ENCODE assay signal across 9 cellular contexts in genomic region chr11:2883717-2884423, GRCh38. TPM values are rescaled to one million over a fixed set of nuclear protein-coding genes. Genes with fewer than 3 reads are reported as not detected.
DNase-seq lines count a peak whose midpoint lies in the region; ATAC-seq, FAIRE-seq and TF ChIP-seq lines count a peak whose summit lies in the region.
"Had no signal": no experiment of that assay in that cellular context is flagged by ENCODE, and none has a peak within 500 bp of the region (broad histone marks: within the 10 kb centered on the region; RNA-seq: fewer than 3 reads in every experiment).

No MANE protein-coding gene starts in this region.

- H3K9ac ChIP-seq in H1 (replicated peaks in 1 of 4; ENCODE audit: extremely low read depth in 1 of 4, low read depth in 3 of 4, low read length in 3 of 4) (peak overlapping the region in 1 of 4 experiments; percentile 35; a peak in 1 of 7 replicates), muscle layer of colon (ENCODE audit: low read length) (peak overlapping the region; percentile 30)

- H3K79me2 ChIP-seq in H1 (ENCODE audit: control insufficient read depth in 1 of 2, insufficient read depth in 2 of 2, low read length in 2 of 2) = no peaks in the 10 kb centered on the region

- no peak overlapping the region for H2AFZ ChIP-seq in H1 (ENCODE audit: low read length)

- H4K5ac ChIP-seq in H1 (ENCODE audit: insufficient read length, low read depth, low read length) = peak overlapping the region; percentile 18

- H4K8ac ChIP-seq in H1 (ENCODE audit: extremely low read depth, insufficient read depth, low read length) = peak overlapping the region; percentile 8; the same call in 1 of the 2 replicates

- TF ChIP-seq CTCF in A549 (IDR thresholded peaks at IDR 0.05) = no peak
- TF ChIP-seq CTCF in H1 (IDR thresholded peaks at IDR 0.05; ENCODE audit: control extremely low read depth in 1 of 3, insufficient read depth in 1 of 3, low read depth in 1 of 3, low read length in 3 of 3) = no peak

- H3K23ac ChIP-seq in H1 (ENCODE audit: insufficient read length) = no peak overlapping the region

- TF ChIP-seq POLR2A in A549 (IDR thresholded peaks at IDR 0.05; ENCODE audit: low read length) (no peak), H1 (IDR thresholded peaks at IDR 0.05; ENCODE audit: control extremely low read depth in 1 of 2, low read depth in 2 of 2, low read length in 2 of 2) (no peak)

- H3K4me2 ChIP-seq in A549 (peak overlapping the region; percentile 99), H1 (ENCODE audit: insufficient read depth in 1 of 2, low read depth in 2 of 2, low read length in 2 of 2) (peak overlapping the region; percentile 52 to 73)

- POLR2A ChIA-PET in A549 (lab: Yijun Ruan, JAX) (interaction anchor here (2.2 kb wide), 1 partner anchor 350 kb away, joined by 10 read pairs; no protein-coding TSS in a partner anchor), H1 (lab: Charles Lee; ENCODE audit: partially characterized antibody) (interaction anchor here (0.6 to 3.0 kb wide), 5 partner anchors 9 to 350 kb away, joined by 3 to 18 read pairs (median 6); no protein-coding TSS in a partner anchor)

- H2AK5ac ChIP-seq in H1 (ENCODE audit: low read depth, low read length) = no peak overlapping the region

- no peak for ATAC-seq in A549
- no peak for ATAC-seq in HG02759 (IDR thresholded peaks at IDR 0.05; ENCODE audit: unreplicated experiment)
- no peak for ATAC-seq in HG02970 (IDR thresholded peaks at IDR 0.05; ENCODE audit: low FRiP score, unreplicated experiment)
- no peak for ATAC-seq in GM18502 (IDR thresholded peaks at IDR 0.05; ENCODE audit: poor library complexity, unreplicated experiment)

- no peak for TF ChIP-seq EP300 in A549 (IDR thresholded peaks at IDR 0.05)
- TF ChIP-seq EP300 in H1 (IDR thresholded peaks at IDR 0.05; ENCODE audit: borderline replicate concordance in 1 of 2, low read depth in 2 of 2, low read length in 2 of 2) = no peak

- TF ChIP-seq RAD21 in A549 (conservative IDR thresholded peaks at IDR 0.05 in 1 of 2, IDR thresholded peaks at IDR 0.05 in 1 of 2) (no peak), H1 (IDR thresholded peaks at IDR 0.05 in 1 of 2, conservative IDR thresholded peaks at IDR 0.05 in 1 of 2; ENCODE audit: low read depth in 2 of 2, low read length in 2 of 2) (no peak; a peak in 1 of 4 replicates)

- H2BK15ac ChIP-seq in H1 (ENCODE audit: low read length) = no peak overlapping the region

- H3K56ac ChIP-seq in H1 (replicated peaks; ENCODE audit: insufficient read length, low read depth, low read length) = no peak overlapping the region

- H3K79me1 ChIP-seq in H1 (ENCODE audit: low read depth, low read length) = no peaks in the 10 kb centered on the region

- peak overlapping the region; percentile 90; the same call in 1 of the 2 replicates for H3K18ac ChIP-seq in H1 (ENCODE audit: extremely low read depth, low read length)

- H3K9me3 ChIP-seq in A549 = no peaks in the 10 kb centered on the region
- no peaks in the 10 kb centered on the region for H3K9me3 ChIP-seq in MG63
- H3K9me3 ChIP-seq in H1 (ENCODE audit: insufficient read depth in 2 of 2, low read depth in 1 of 2, low read length in 1 of 2) = no peaks in the 10 kb centered on the region; a peak in 1 of 4 replicates
- no peaks in the 10 kb centered on the region for H3K9me3 ChIP-seq in muscle layer of colon (ENCODE audit: low read length)

- H4K91ac ChIP-seq in H1 (replicated peaks; ENCODE audit: insufficient read length, low read length) = no peak overlapping the region

- H3K4ac ChIP-seq in H1 (replicated peaks; ENCODE audit: insufficient read length, low read depth, low read length) = no peak overlapping the region

- H3K4me1 ChIP-seq in A549 (peaks cover 5% of the 10 kb centered on the region; the same call in 1 of the 3 replicates), H1 (replicated peaks in 1 of 4; ENCODE audit: control insufficient read depth in 3 of 4, insufficient read depth in 4 of 4, low read length in 3 of 4) (peaks cover 0 to 25% (median 21%) of the 10 kb centered on the region in 4 experiments; a peak in 6 of 7 replicates), muscle layer of colon (ENCODE audit: insufficient read depth, low read length) (peaks cover 17% of the 10 kb centered on the region)

- H2BK20ac ChIP-seq in H1 (ENCODE audit: low read length) = no peak overlapping the region

- no peak overlapping the region for H2BK12ac ChIP-seq in H1 (ENCODE audit: low read depth, low read length)

- 43% methylated on average over 32 of the region's 90 CpGs for WGBS in A549 (ENCODE audit: missing lambda C conversion rate)
- WGBS in H1 (ENCODE audit: extremely low coverage in 1 of 2, insufficient coverage in 1 of 2, insufficient read length in 1 of 2, insufficient replicate concordance in 2 of 2, low coverage in 1 of 2, low lambda C conversion rate in 2 of 2, missing lambda C conversion rate in 1 of 2), 2 experiments = 6% methylated on average over 38 of the region's 90 CpGs; no CpG with 5 or more reads in 1 of the 2 experiments

- H2BK120ac ChIP-seq in H1 (replicated peaks; ENCODE audit: low read depth, low read length) = no peak overlapping the region

- no peak overlapping the region for H2BK5ac ChIP-seq in H1 (ENCODE audit: low read depth, low read length)

- H3K4me3 ChIP-seq in A549 = peak overlapping the region; percentile 71
- H3K4me3 ChIP-seq in MG63 = peak overlapping the region; percentile 34; the same call in 1 of the 2 replicates
- H3K4me3 ChIP-seq in H1 (ENCODE audit: extremely low read depth in 1 of 4, insufficient read depth in 2 of 4, low read depth in 3 of 4, low read length in 4 of 4) = peak overlapping the region; percentile 52 to 75 (median 56)
- peak overlapping the region; percentile 57 to 85 for H3K4me3 ChIP-seq in muscle layer of colon (ENCODE audit: low read depth in 1 of 2, low read length in 2 of 2)

- H3K23me2 ChIP-seq in H1 (ENCODE audit: low read depth, low read length) = peaks cover 12% of the 10 kb centered on the region; the same call in 1 of the 2 replicates

- peak overlapping the region; percentile 66 to 82 for H3K27ac ChIP-seq in A549
- no peak overlapping the region for H3K27ac ChIP-seq in H1 (ENCODE audit: low read depth, low read length)
- peak overlapping the region; percentile 94 for H3K27ac ChIP-seq in muscle layer of colon (ENCODE audit: low read depth, low read length)

- FAIRE-seq in A549 (lab: Jason Lieb, UNC) (no peak), H1 (lab: Jason Lieb, UNC) (no peak)

- H4K20me1 ChIP-seq in H1 (replicated peaks in 1 of 2; ENCODE audit: control insufficient read depth in 1 of 2, insufficient read depth in 2 of 2, low read length in 2 of 2) = peaks cover 6 to 13% of the 10 kb centered on the region in 2 experiments

- no peaks in the 10 kb centered on the region for H3K36me3 ChIP-seq in MG63
- H3K36me3 ChIP-seq in H1 (ENCODE audit: control insufficient read depth in 2 of 4, insufficient read depth in 4 of 4, low read length in 3 of 4) = peaks cover 0 to 4% (median 0%) of the 10 kb centered on the region in 4 experiments; a peak in 1 of 8 replicates
- peaks cover 9% of the 10 kb centered on the region for H3K36me3 ChIP-seq in muscle layer of colon (ENCODE audit: insufficient read depth, low read length)

- no peak overlapping the region for H3K14ac ChIP-seq in H1 (ENCODE audit: insufficient read length)

- no peaks in the 10 kb centered on the region for H3K27me3 ChIP-seq in MG63
- H3K27me3 ChIP-seq in H1 (replicated peaks in 1 of 4; ENCODE audit: control insufficient read depth in 3 of 4, extremely low read depth in 1 of 4, insufficient read depth in 3 of 4, low read length in 3 of 4) = peaks cover 2 to 82% (median 57%) of the 10 kb centered on the region in 4 experiments
- no peaks in the 10 kb centered on the region for H3K27me3 ChIP-seq in muscle layer of colon (ENCODE audit: control insufficient read depth in 1 of 2, insufficient read depth in 2 of 2, low read length in 2 of 2)

- CTCF ChIA-PET in A549 (lab: Yijun Ruan, JAX) (interaction anchor here (1.5 to 21.2 kb wide), 6 partner anchors 9 to 463 kb away, joined by 3 to 1059 read pairs (median 4); no protein-coding TSS in a partner anchor), H1 (lab: Charles Lee; ENCODE audit: partially characterized antibody) (interaction anchor here (0.9 to 13.5 kb wide), 3 partner anchors 7 to 349 kb away, joined by 3 to 521 read pairs (median 4); no protein-coding TSS in a partner anchor)

- DNase-seq in A549 (ENCODE audit: low read depth in 1 of 2, low spot score in 1 of 2) (no peak), MG63 (no peak), H1 (ENCODE audit: low read depth in 1 of 2, low spot score in 2 of 2) (no peak)
- DNase-seq in activated effector memory CD4-positive, alpha-beta T cell treated with Interleukin-2 at 50 U/mL for 16 hours = no peak
- DNase-seq: activated T-cell treated with anti-CD3 and anti-CD28 coated beads for 4 hours had no signal

RNA-seq across cellular contexts. Expression of gene CDKN1C, which starts 1.7 kb away (rescaled TPM):
- 0.40 and 0.41 TPM in 2 replicates for polyA plus RNA-seq in A549 (2011; rRNA removed)
- 0.11 and 0.25 TPM in 2 replicates for polyA plus RNA-seq in A549 (2012; cell fraction: cytosol; rRNA removed)
- 0.34 and 0.62 TPM in 2 replicates for polyA plus RNA-seq in A549 (2012; cell fraction: nucleus; rRNA removed)
- 0.16 to 0.36 TPM (median 0.30 TPM) in 3 replicates for polyA plus RNA-seq in A549 (2017; fragmentation: RNase III; extraction: RNeasy Plus Mini Kit Qiagen cat#74134 plus additional on column Dnase treatment)
- 0.29 TPM in 1 of 2 replicates, not detected in the other for polyA minus RNA-seq in A549 (2011; rRNA and poly(A)+ RNA removed)
- total RNA-seq in MG63 (2014; rRNA removed; shearing (Covaris generic); ENCODE audit: low replicate concordance) = 0.56 TPM in 1 of 2 replicates, not detected in the other
- 12.8 and 16.2 TPM in 2 replicates for total RNA-seq in H1 (2021; fragmentation: NEBNext Ultra II Directional; extraction: Animal tissue kit (Norgen Biotek cat#: 25700))
- polyA plus RNA-seq in H1 (2011; rRNA removed) = 14.1 and 21.8 TPM in 2 replicates
- 13.5 TPM for polyA plus RNA-seq in H1 (2011; cell fraction: cytosol; rRNA removed)
- polyA plus RNA-seq in H1 (2011; cell fraction: nucleus; rRNA removed) = 19.1 TPM
- polyA plus RNA-seq in H1 (2012, experiment 1 of 2) = 5.5 to 12.0 TPM (median 10.3 TPM) in 4 replicates
- 12.8 TPM for polyA plus RNA-seq in H1 (2012, experiment 2 of 2)
- polyA plus RNA-seq in H1 (2013, experiment 1 of 2) = 12.8 TPM
- 10.8 TPM for polyA plus RNA-seq in H1 (2013, experiment 2 of 2)
- polyA minus RNA-seq in H1 (2011; rRNA and poly(A)+ RNA removed) = 1.7 and 2.9 TPM in 2 replicates
- polyA minus RNA-seq in H1 (2011; cell fraction: cytosol; rRNA and poly(A)+ RNA removed) = 16.9 TPM
- polyA minus RNA-seq in H1 (2011; cell fraction: nucleus; rRNA and poly(A)+ RNA removed) = 23.8 TPM

RNA-seq across cellular contexts. Expression of gene PHLDA2, which starts 45.4 kb away (rescaled TPM):
- polyA plus RNA-seq in A549 (2011; rRNA removed) (6.3 and 7.0 TPM in 2 replicates), A549 (2017; fragmentation: RNase III; extraction: RNeasy Plus Mini Kit Qiagen cat#74134 plus additional on column Dnase treatment) (43.6 to 49.6 TPM (median 47.6 TPM) in 3 replicates), H1 (2011; rRNA removed) (7.6 and 11.6 TPM in 2 replicates)
- 80.1 and 91.2 TPM in 2 replicates for polyA plus RNA-seq in A549 (2012; cell fraction: cytosol; rRNA removed)
- 68.3 and 133 TPM in 2 replicates for polyA plus RNA-seq in A549 (2012; cell fraction: nucleus; rRNA removed)
- 3.6 and 5.5 TPM in 2 replicates for polyA minus RNA-seq in A549 (2011; rRNA and poly(A)+ RNA removed)
- 4.0 and 26.4 TPM in 2 replicates for total RNA-seq in MG63 (2014; rRNA removed; shearing (Covaris generic); ENCODE audit: low replicate concordance)
- 5.2 and 5.4 TPM in 2 replicates for total RNA-seq in H1 (2021; fragmentation: NEBNext Ultra II Directional; extraction: Animal tissue kit (Norgen Biotek cat#: 25700))
- 5.3 TPM for polyA plus RNA-seq in H1 (2011; cell fraction: cytosol; rRNA removed)
- polyA plus RNA-seq in H1 (2011; cell fraction: nucleus; rRNA removed) = 8.3 TPM
- polyA plus RNA-seq in H1 (2012, experiment 1 of 2) = 3.0 to 7.5 TPM (median 5.8 TPM) in 4 replicates
- 6.4 TPM for polyA plus RNA-seq in H1 (2012, experiment 2 of 2)
- polyA plus RNA-seq in H1 (2013, experiment 1 of 2) = 15.6 TPM
- 14.7 TPM for polyA plus RNA-seq in H1 (2013, experiment 2 of 2)
- polyA minus RNA-seq in H1 (2011; rRNA and poly(A)+ RNA removed) = 0.24 TPM in 1 of 2 replicates, not detected in the other
- polyA minus RNA-seq in H1 (2011; cell fraction: cytosol; rRNA and poly(A)+ RNA removed) = 3.5 TPM
- polyA minus RNA-seq in H1 (2011; cell fraction: nucleus; rRNA and poly(A)+ RNA removed) = 13.2 TPM

Comparison
In these comparisons a context has a peak if more than half of its experiments do, and no peak if none do; other contexts are left out.
1. Of the 18 proteins assayed by ChIP-seq in both H1 and A549: peak only in H1: none; only in A549: none; in both: MAFK; in neither: 17.